11 cellular contexts compared by ENCODE assay signal in genomic region chr14:69592923-69593677, GRCh38. TPM values are rescaled to one million over a fixed set of nuclear protein-coding genes. Genes with fewer than 3 reads are reported as not detected.
DNase-seq lines count a peak whose midpoint lies in the region; ATAC-seq and TF ChIP-seq lines count a peak whose summit lies in the region.
"Had no signal": no experiment of that assay in that cellular context is flagged by ENCODE, and none has a peak within 500 bp of the region (broad histone marks: within the 10 kb centered on the region; RNA-seq: fewer than 3 reads in every experiment).

No MANE protein-coding gene starts in this region.

- DNase-seq in GM23338 (ENCODE audit: low spot score) (no peak), heart right ventricle (peak in 1 of 2 donors; percentile 34), OCI-M2 (lab: John Stamatoyannopoulos, UW; ENCODE audit: unreplicated experiment) (no peak)
- no peak for DNase-seq in effector memory CD8-positive, alpha-beta T cell
- DNase-seq in activated naive CD4-positive, alpha-beta T cell treated with anti-CD3 and anti-CD28 coated beads, Interleukin-2, amount 50 U/mL, for 16 hours = no peak
- DNase-seq: NCI-H510A treated with DMSO at 0.1 percent for 48 hours had no signal

- H3K9me2 ChIP-seq in GM23338 (ENCODE audit: insufficient read depth) = no peaks in the 10 kb centered on the region

- peaks cover 2% of the 10 kb centered on the region; the same call in 1 of the 3 replicates for H3K4me1 Mint-ChIP-seq in GM23338
- H3K4me1 Mint-ChIP-seq in effector memory CD8-positive, alpha-beta T cell (ENCODE audit: low read depth in 2 of 2) = no peaks in the 10 kb centered on the region

- 52 to 53% methylated on average over 7 of the region's 7 CpGs for WGBS in heart right ventricle, 2 donors

- no peaks in the 10 kb centered on the region for H3K27me3 ChIP-seq in GM23338 (ENCODE audit: insufficient read depth)
- no peaks in the 10 kb centered on the region for H3K27me3 ChIP-seq in heart right ventricle
- peaks cover 0 to 2% of the 10 kb centered on the region in 2 donors for H3K27me3 ChIP-seq in stomach smooth muscle (ENCODE audit: control insufficient read depth in 1 of 2, insufficient read depth in 2 of 2, low read length in 2 of 2)

- H4K20me1 ChIP-seq in GM23338 (replicated peaks; ENCODE audit: insufficient read depth) = no peaks in the 10 kb centered on the region

- no peaks in the 10 kb centered on the region for H3F3A ChIP-seq in GM23338 (replicated peaks; ENCODE audit: low read depth)

- H3K9me3 ChIP-seq in heart right ventricle (no peaks in the 10 kb centered on the region), stomach smooth muscle (ENCODE audit: control insufficient read depth in 2 of 2, low read length in 2 of 2) (no peaks in the 10 kb centered on the region)

- no peak overlapping the region for H2AFZ ChIP-seq in GM23338

- H3K36me3 ChIP-seq in GM23338 (ENCODE audit: insufficient read depth) = no peaks in the 10 kb centered on the region
- H3K36me3 ChIP-seq in heart right ventricle = no peaks in the 10 kb centered on the region
- no peaks in the 10 kb centered on the region for H3K36me3 ChIP-seq in stomach smooth muscle (ENCODE audit: control insufficient read depth in 2 of 2, insufficient read depth in 2 of 2, low read length in 2 of 2)

- peaks cover 4% of the 10 kb centered on the region for H3K27me3 Mint-ChIP-seq in GM23338 (ENCODE audit: insufficient read depth, low read depth, poor library complexity)
- H3K27me3 Mint-ChIP-seq in effector memory CD8-positive, alpha-beta T cell = peaks cover 0 to 10% of the 10 kb centered on the region in 2 donors

- no peaks in the 10 kb centered on the region for H3K79me2 ChIP-seq in GM23338 (replicated peaks; ENCODE audit: insufficient read depth)

- no peak overlapping the region for H3K27ac ChIP-seq in GM23338 (ENCODE audit: low read depth)
- peak overlapping the region in 1 of 10 donors; percentile 40 for H3K27ac ChIP-seq in heart right ventricle
- peak overlapping the region; percentile 41 for H3K27ac ChIP-seq in stomach smooth muscle (ENCODE audit: low read length)

- no peak overlapping the region for H3K4me2 ChIP-seq in GM23338

- H3K4me3 ChIP-seq in GM23338 = no peak overlapping the region
- peak overlapping the region; percentile 24 for H3K4me3 ChIP-seq in WI38 (ENCODE audit: low read depth, low read length)
- H3K4me3 ChIP-seq in heart right ventricle = peak overlapping the region in 3 of 10 donors; percentile 7 to 33 (median 8)
- H3K4me3 ChIP-seq in stomach smooth muscle (ENCODE audit: low read length in 2 of 2) = peak overlapping the region; percentile 43 to 62

- no peak overlapping the region for H3K4me3 Mint-ChIP-seq in GM23338
- no peak overlapping the region for H3K4me3 Mint-ChIP-seq in effector memory CD8-positive, alpha-beta T cell
- H3K4me3 Mint-ChIP-seq: dendritic cell treated with granulocyte-macrophage colony-stimulating factor and Interleukin-4, amounts not matched to agents 40 ng/mL and 50 ng/mL, for 4 days had no signal

- ATAC-seq in GM23338 (no peak; the same call in 2 of the 3 replicates), heart right ventricle (peak in 7 of 8 donors; percentile 37 to 81 (median 58)), GM19467 (IDR thresholded peaks at IDR 0.05; ENCODE audit: unreplicated experiment) (no peak)
- no peak for ATAC-seq in effector memory CD8-positive, alpha-beta T cell (replicated peaks)

- no peaks in the 10 kb centered on the region for H3K9me3 Mint-ChIP-seq in GM23338
- H3K9me3 Mint-ChIP-seq in effector memory CD8-positive, alpha-beta T cell = no peaks in the 10 kb centered on the region
- H3K9me3 Mint-ChIP-seq: dendritic cell treated with granulocyte-macrophage colony-stimulating factor and Interleukin-4, amounts not matched to agents 40 ng/mL and 50 ng/mL, for 4 days had no signal

- H3K9ac ChIP-seq in stomach smooth muscle (ENCODE audit: low read length in 2 of 2) = peak overlapping the region; percentile 17 to 42

- H3K4me1 ChIP-seq in GM23338 (ENCODE audit: insufficient read depth) (no peaks in the 10 kb centered on the region), heart right ventricle (peaks cover 0 to 8% (median 0%) of the 10 kb centered on the region in 9 donors), stomach smooth muscle (ENCODE audit: control insufficient read depth, insufficient read depth, low read length) (peaks cover 9% of the 10 kb centered on the region)

- intact Hi-C loops in heart right ventricle (cut with DNase I) = no loop called here

- no peak for TF ChIP-seq CTCF in GM23338 (conservative IDR thresholded peaks at IDR 0.05; ENCODE audit: low read depth in 2 of 2)
- no peak for TF ChIP-seq CTCF in WI38 (IDR thresholded peaks at IDR 0.05; ENCODE audit: low read depth, low read length)
- no peak for TF ChIP-seq CTCF in heart right ventricle (IDR thresholded peaks at IDR 0.05)

- peak overlapping the region; percentile 28; the same call in 1 of the 2 replicates for H3K27ac Mint-ChIP-seq in GM23338
- H3K27ac Mint-ChIP-seq in effector memory CD8-positive, alpha-beta T cell = no peak overlapping the region
- H3K27ac Mint-ChIP-seq: dendritic cell treated with granulocyte-macrophage colony-stimulating factor and Interleukin-4, amounts not matched to agents 40 ng/mL and 50 ng/mL, for 4 days had no signal

- H3K36me3 Mint-ChIP-seq in GM23338 (ENCODE audit: low read depth) = no peaks in the 10 kb centered on the region
- no peaks in the 10 kb centered on the region for H3K36me3 Mint-ChIP-seq in effector memory CD8-positive, alpha-beta T cell (ENCODE audit: insufficient read depth)

TF ChIP-seq in GM23338, 12 proteins besides CTCF, POLR2A, EP300 and RAD21:
- no peak for TF ChIP-seq EZH2 (IDR thresholded peaks at IDR 0.05; ENCODE audit: low read depth, unreplicated experiment)
- TF ChIP-seq ETS1 (IDR thresholded peaks at IDR 0.05) = no peak
- TF ChIP-seq POLR2AphosphoS5 (IDR thresholded peaks at IDR 0.05; ENCODE audit: low read depth) = no peak
- no peak for TF ChIP-seq JUNB (IDR thresholded peaks at IDR 0.05; ENCODE audit: unreplicated experiment)
- no peak for TF ChIP-seq CREB1 (CRISPR knock-in tag; IDR thresholded peaks at IDR 0.05; ENCODE audit: low read depth)
- TF ChIP-seq ZNF114 (CRISPR knock-in tag; IDR thresholded peaks at IDR 0.05) = no peak

RNA-seq across cellular contexts. Expression of gene SUSD6, which starts 18.3 kb away (rescaled TPM):
- 3.4 and 4.5 TPM in 2 replicates for total RNA-seq in GM23338 (2014; rRNA removed; shearing (Covaris generic))
- polyA plus RNA-seq in GM23338 (2016; fragmentation: Nextera tagmentation; extraction: Ambion mirVana) = 2.8 and 3.3 TPM in 2 replicates
- total RNA-seq in heart right ventricle = 10 to 100 TPM; 18.0 to 46.3 (median 25.5) TPM
- polyA plus RNA-seq in heart right ventricle = 1 to 10 TPM; 5.9 to 8.4 TPM

RNA-seq across cellular contexts. Expression of gene CCDC177, which starts 18.4 kb away (rescaled TPM):
- 0.66 and 1.7 TPM in 2 replicates for total RNA-seq in GM23338 (2014; rRNA removed; shearing (Covaris generic))
- 0.18 and 0.38 TPM in 2 replicates for polyA plus RNA-seq in GM23338 (2016; fragmentation: Nextera tagmentation; extraction: Ambion mirVana)
- total RNA-seq in heart right ventricle = not detected
- polyA plus RNA-seq in heart right ventricle = under 1 TPM in 1 of 2 donors, not detected in 1; 0.03 TPM
- total RNA-seq: mononuclear cell had no signal

Comparison
In these comparisons a context has a peak if more than half of its experiments do, and no peak if none do; other contexts are left out.
1. ATAC-seq: peak in heart right ventricle (7 of 8); none in GM23338 (single experiment), effector memory CD8-positive, alpha-beta T cell (single experiment) and GM19467 (single experiment).